ENCODE assay signal across 8 cellular contexts in the genomic region with DNA sequence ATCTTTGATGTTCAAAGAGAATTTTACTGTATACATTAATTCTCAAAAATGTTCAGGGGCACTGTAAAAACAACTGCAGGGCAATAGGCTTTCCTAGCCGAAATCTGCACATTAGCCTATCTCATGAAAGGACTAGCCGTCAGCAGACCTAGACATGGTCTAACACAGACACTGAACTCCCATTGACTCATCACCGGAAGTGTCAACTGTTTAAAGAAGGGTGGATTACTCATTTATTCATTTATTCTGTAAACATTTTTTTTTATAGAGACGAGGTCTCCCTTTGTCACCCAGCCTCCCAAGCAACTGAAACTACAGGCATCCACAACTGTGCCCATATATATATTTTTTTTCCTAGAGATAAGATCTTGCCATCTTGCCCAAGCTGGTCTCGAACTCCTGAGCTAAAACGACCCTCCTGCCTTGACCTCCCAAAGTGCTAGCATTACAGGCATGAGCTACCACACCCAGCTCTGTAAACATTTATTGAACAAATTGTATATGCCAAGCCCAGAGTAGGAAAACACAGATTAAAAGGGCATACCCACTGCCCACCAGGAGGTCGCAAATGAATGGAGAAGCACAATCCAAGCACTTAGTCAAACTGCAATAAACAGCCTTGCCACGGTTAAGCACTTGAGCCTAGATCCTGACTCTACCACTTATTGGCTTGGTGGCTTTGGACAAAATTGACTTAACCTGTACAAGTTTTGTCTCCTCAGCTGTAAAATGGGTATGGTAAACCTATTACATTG. TPM values are rescaled to one million over a fixed set of nuclear protein-coding genes. Genes with fewer than 3 reads are reported as not detected.
DNase-seq lines count a peak whose midpoint lies in the region; ATAC-seq and TF ChIP-seq lines count a peak whose summit lies in the region.

No MANE protein-coding gene starts in this region.

- H3K36me3 ChIP-seq in prostate gland, result no peaks in the 10 kb centered on the region
- H3K36me3 ChIP-seq in stomach, result no peaks in the 10 kb centered on the region

- no peaks in the 10 kb centered on the region for H3K4me1 ChIP-seq in prostate gland (replicated peaks)
- peaks cover 10 to 49% (median 30%) of the 10 kb centered on the region in 4 donors for H3K4me1 ChIP-seq in stomach

- H3K9me3 ChIP-seq in prostate gland, result no peaks in the 10 kb centered on the region
- no peaks in the 10 kb centered on the region for H3K9me3 ChIP-seq in stomach

- TF ChIP-seq POLR2A in prostate gland (IDR thresholded peaks at IDR 0.05), result no peak
- no peak for TF ChIP-seq POLR2A in stomach (IDR thresholded peaks at IDR 0.05)

- H3K27ac ChIP-seq in prostate gland, result no peak overlapping the region
- peak overlapping the region in 2 of 5 donors; percentile 2 to 5 for H3K27ac ChIP-seq in stomach

- ATAC-seq in GM21526 (IDR thresholded peaks at IDR 0.05; ENCODE audit: low FRiP score, unreplicated experiment), result peak; percentile 70

- intact Hi-C loops in prostate gland (cut with DNase I) (no loop called here), stomach (cut with DNase I; ENCODE audit: low total_unique reads) (no loop called here)

- TF ChIP-seq CTCF in prostate gland (IDR thresholded peaks at IDR 0.05) (no peak), stomach (IDR thresholded peaks at IDR 0.05) (no peak)

- H3K27me3 ChIP-seq in prostate gland (replicated peaks; ENCODE audit: insufficient read depth) (no peaks in the 10 kb centered on the region), stomach (no peaks in the 10 kb centered on the region)

- WGBS in prostate gland, result 47% methylated on average over 8 of the region's 8 CpGs
- 45 to 61% (median 49%) methylated on average over 8 of the region's 8 CpGs for WGBS in stomach, 5 donors

- DNase-seq in DMS153 treated with DMSO at 0.1 percent for 48 hours (lab: John Stamatoyannopoulos, UW; ENCODE audit: unreplicated experiment) (peak; percentile 45), LHCN-M2 (ENCODE audit: low read depth) (peak; percentile 86), dermis blood vessel endothelial cell (peak; percentile 52), prostate gland (ENCODE audit: low spot score) (no peak), C1 segment of cervical spinal cord (lab: John Stamatoyannopoulos, UW) (no peak), stomach (no peak)
- DNase-seq in central memory CD4-positive, alpha-beta T cell, result no peak

- no peak for TF ChIP-seq EP300 in stomach (IDR thresholded peaks at IDR 0.05)

- H3K4me3 ChIP-seq in prostate gland, result no peak overlapping the region
- H3K4me3 ChIP-seq in stomach, result no peak overlapping the region

RNA-seq across cellular contexts. Expression of gene RAB30, which starts 26.6 kb away (rescaled TPM):
- 9.6 and 10.4 TPM in 2 replicates for total RNA-seq in LHCN-M2 (2014; rRNA removed)
- polyA plus RNA-seq in LHCN-M2 (2012), result 8.2 TPM
- 11.2 and 23.1 TPM in 2 replicates for total RNA-seq in dermis blood vessel endothelial cell
- total RNA-seq in prostate gland, result 10 to 100 TPM; 13.3 to 15.9 TPM
- total RNA-seq in stomach, result 10 to 100 TPM in 1 of 5 donors, 1 to 10 TPM in 3, under 1 TPM in 1; 0.29 to 14.0 (median 3.9) TPM
- polyA plus RNA-seq in stomach, result 1 to 10 TPM; 1.5 to 5.3 (median 2.2) TPM

Comparison
In these comparisons a context has a peak if more than half of its experiments do, and no peak if none do; other contexts are left out.
1. DNase-seq: peak in DMS153 treated with DMSO at 0.1 percent for 48 hours (single experiment), LHCN-M2 (single experiment) and dermis blood vessel endothelial cell (single experiment); none in prostate gland (single experiment), C1 segment of cervical spinal cord (0 of 14), stomach (single experiment) and central memory CD4-positive, alpha-beta T cell (single experiment).